In genomic region chr14:103905861-103906456, GRCh38 we compare ENCODE assay signal across 11 cellular contexts. TPM values are rescaled to one million over a fixed set of nuclear protein-coding genes. Genes with fewer than 3 reads are reported as not detected.
DNase-seq lines count a peak whose midpoint lies in the region; ATAC-seq and TF ChIP-seq lines count a peak whose summit lies in the region.
"Had no signal": no experiment of that assay in that cellular context is flagged by ENCODE, and none has a peak within 500 bp of the region (broad histone marks: within the 10 kb centered on the region; RNA-seq: fewer than 3 reads in every experiment).

No MANE protein-coding gene starts in this region.

- no peaks in the 10 kb centered on the region for H3K79me2 ChIP-seq in DND-41 (ENCODE audit: insufficient read depth, low read length)

- H3K9me3 ChIP-seq in AG04450 (ENCODE audit: control insufficient read depth, insufficient read depth, low read length) (no peaks in the 10 kb centered on the region), DND-41 (ENCODE audit: insufficient read depth, low read length, severe bottlenecking) (no peaks in the 10 kb centered on the region), breast epithelium (no peaks in the 10 kb centered on the region)

- H3K27me3 Mint-ChIP-seq in T-cell = peaks cover 4 to 5% of the 10 kb centered on the region in 2 donors

- ATAC-seq in DND-41 (ENCODE audit: insufficient read depth, low read depth) (0 out of 3 replicates have a peak, but pooled peaks have one; percentile 42), T-cell (replicated peaks in 1 of 4) (peak in 3 of 4 experiments; percentile 24 to 46 (median 33)), GM19324 (IDR thresholded peaks at IDR 0.05; ENCODE audit: low FRiP score, unreplicated experiment) (no peak), left cardiac atrium (no peak)

- POLR2A ChIA-PET in AG04450 (lab: Yijun Ruan, JAX) = no interaction called here
- POLR2A ChIA-PET in T-cell (lab: Charles Lee) = no interaction called here

- TF ChIP-seq CTCF in AG04450 (IDR thresholded peaks at IDR 0.05; ENCODE audit: low read depth, low read length) = peak; percentile 37
- TF ChIP-seq CTCF in DND-41 (IDR thresholded peaks at IDR 0.05; ENCODE audit: borderline replicate concordance, extremely low read depth, low read length, poor library complexity, severe bottlenecking) = no peak
- TF ChIP-seq CTCF in fibroblast of pulmonary artery (IDR thresholded peaks at IDR 0.05; ENCODE audit: low read length, missing control alignments) = peak; percentile 24
- TF ChIP-seq CTCF in breast epithelium (IDR thresholded peaks at IDR 0.05) = no peak

- H3K27ac Mint-ChIP-seq in T-cell = peak overlapping the region; percentile 16 to 46

- H3K9ac ChIP-seq in DND-41 (ENCODE audit: low read depth, low read length) = no peak overlapping the region

- intact Hi-C loops in breast epithelium (cut with DNase I; ENCODE audit: low total_unique reads) = no loop called here
- intact Hi-C loops in left cardiac atrium (cut with DNase I) = no loop called here

- no peak for TF ChIP-seq POLR2A in breast epithelium (IDR thresholded peaks at IDR 0.05)

- no peak overlapping the region for H3K4me2 ChIP-seq in DND-41 (ENCODE audit: insufficient read depth, low read length)

- CTCF ChIA-PET in AG04450 (lab: Charles Lee) (interaction anchor here (1.0 to 1.2 kb wide), 3 partner anchors 15 to 97 kb away, joined by 4 to 10 read pairs (median 4); no protein-coding TSS in a partner anchor), T-cell (lab: Charles Lee) (interaction anchor here (0.6 to 0.7 kb wide), 4 partner anchors 9 to 98 kb away, joined by 3 to 6 read pairs (median 3); no protein-coding TSS in a partner anchor)

- H3K36me3 ChIP-seq in DND-41 (ENCODE audit: insufficient read depth, low read length) = peaks cover 8% of the 10 kb centered on the region
- no peaks in the 10 kb centered on the region for H3K36me3 ChIP-seq in breast epithelium

- peaks cover 3% of the 10 kb centered on the region for H3K36me3 Mint-ChIP-seq in T-cell

- H3K4me1 ChIP-seq in DND-41 (ENCODE audit: insufficient read depth, low read length) (no peaks in the 10 kb centered on the region), breast epithelium (no peaks in the 10 kb centered on the region)

- H3K4me3 ChIP-seq in AG04450 (ENCODE audit: low read depth, low read length) (no peak overlapping the region), DND-41 (ENCODE audit: low read depth in 1 of 2, low read length in 2 of 2) (no peak overlapping the region), fibroblast of pulmonary artery (replicated peaks; ENCODE audit: low read depth, low read length) (no peak overlapping the region), breast epithelium (no peak overlapping the region)
- H3K4me3 ChIP-seq: lung had no signal

- H3K9me3 Mint-ChIP-seq in T-cell = no peaks in the 10 kb centered on the region

- no peak overlapping the region for H2AFZ ChIP-seq in DND-41 (ENCODE audit: low read depth, low read length)

- H3K27ac ChIP-seq in AG04450 (ENCODE audit: low read depth, low read length) (no peak overlapping the region), DND-41 (ENCODE audit: low read length) (no peak overlapping the region), breast epithelium (no peak overlapping the region)

- peaks cover 2% of the 10 kb centered on the region; the same call in 1 of the 2 replicates for H4K20me1 ChIP-seq in DND-41 (ENCODE audit: insufficient read depth, low read length)

- H3K4me3 Mint-ChIP-seq in T-cell = peak overlapping the region in 2 of 3 donors; percentile 18 to 50

- H3K27me3 ChIP-seq in AG04450 (ENCODE audit: control insufficient read depth, insufficient read depth, low read length) (no peaks in the 10 kb centered on the region), DND-41 (ENCODE audit: insufficient read depth, low read length, poor library complexity) (no peaks in the 10 kb centered on the region), breast epithelium (no peaks in the 10 kb centered on the region)

- peaks cover 25 to 31% (median 29%) of the 10 kb centered on the region in 3 donors for H3K4me1 Mint-ChIP-seq in T-cell

- DNase-seq in AG04450 (ENCODE audit: low read depth, low spot score) = no peak
- peak; percentile 15 for DNase-seq in DND-41
- peak in 27 of 34 experiments; percentile 11 to 52 (median 36) for DNase-seq in T-cell
- DNase-seq in fibroblast of pulmonary artery (ENCODE audit: low read depth) = no peak
- no peak for DNase-seq in glomerular visceral epithelial cell (ENCODE audit: extremely low spot score)
- no peak for DNase-seq in breast epithelium (ENCODE audit: low spot score in 2 of 2)
- DNase-seq in left cardiac atrium = no peak
- DNase-seq: NCI-H1694 treated with DMSO at 0.1 percent for 48 hours had no signal

RNA-seq across cellular contexts. Expression of gene TDRD9, which starts 22.3 kb away (rescaled TPM):
- 0.05 and 0.11 TPM in 2 replicates for polyA plus RNA-seq in AG04450 (2011; rRNA removed)
- 0.14 TPM in 1 of 2 replicates, not detected in the other for polyA minus RNA-seq in AG04450 (2011; rRNA and poly(A)+ RNA removed)
- total RNA-seq in T-cell (1 to 10 TPM in 1 of 5 donors, under 1 TPM in 4; 0.43 to 1.3 (median 0.56) TPM), breast epithelium (1 to 10 TPM in 2 of 3 donors, under 1 TPM in 1; 0.96 to 4.0 (median 2.9) TPM), left cardiac atrium (10 to 100 TPM in 1 of 2 donors, 1 to 10 TPM in 1; 3.5 to 12.1 TPM)

RNA-seq across cellular contexts. Expression of gene RD3L, which starts 36.4 kb away (rescaled TPM):
- not detected in 2 replicates for polyA plus RNA-seq in AG04450 (2011; rRNA removed)
- not detected in 2 replicates for polyA minus RNA-seq in AG04450 (2011; rRNA and poly(A)+ RNA removed)
- total RNA-seq in T-cell (not detected), breast epithelium (not detected), left cardiac atrium (10 to 100 TPM; 11.6 to 14.9 TPM)
- total RNA-seq: lung, skeletal muscle tissue had no signal

RNA-seq across cellular contexts. Expression of gene PPP1R13B, which starts 58.6 kb away (rescaled TPM):
- 0.52 and 0.62 TPM in 2 replicates for polyA plus RNA-seq in AG04450 (2011; rRNA removed)
- polyA minus RNA-seq in AG04450 (2011; rRNA and poly(A)+ RNA removed) = 1.2 and 3.9 TPM in 2 replicates
- 10 to 100 TPM; 23.8 to 32.4 (median 29.9) TPM for total RNA-seq in T-cell
- 10 to 100 TPM in 2 of 3 donors, 1 to 10 TPM in 1; 6.4 to 21.8 (median 18.4) TPM for total RNA-seq in breast epithelium
- 10 to 100 TPM; 63.0 to 89.3 TPM for total RNA-seq in left cardiac atrium

Comparison
In these comparisons a context has a peak if more than half of its experiments do, and no peak if none do; other contexts are left out.
1. DNase-seq: peak in DND-41 (single experiment) and T-cell (27 of 34); none in AG04450 (single experiment), fibroblast of pulmonary artery (single experiment), glomerular visceral epithelial cell (single experiment), breast epithelium (0 of 2) and left cardiac atrium (single experiment).
2. CTCF ChIP-seq: peak in AG04450 (single experiment) and fibroblast of pulmonary artery (single experiment); none in DND-41 (single experiment) and breast epithelium (0 of 3).
3. ATAC-seq: peak in DND-41 (single experiment) and T-cell (3 of 4); none in GM19324 (single experiment) and left cardiac atrium (0 of 2).
4. RNA of gene RD3L, which starts 36.4 kb away (total RNA-seq): 11.6 to 14.9 TPM in left cardiac atrium; not detected in T-cell and not detected in breast epithelium; every median in the first group is over 10 times any median in the second.